ENCODE assay signal across 13 cellular contexts in the genomic region with DNA sequence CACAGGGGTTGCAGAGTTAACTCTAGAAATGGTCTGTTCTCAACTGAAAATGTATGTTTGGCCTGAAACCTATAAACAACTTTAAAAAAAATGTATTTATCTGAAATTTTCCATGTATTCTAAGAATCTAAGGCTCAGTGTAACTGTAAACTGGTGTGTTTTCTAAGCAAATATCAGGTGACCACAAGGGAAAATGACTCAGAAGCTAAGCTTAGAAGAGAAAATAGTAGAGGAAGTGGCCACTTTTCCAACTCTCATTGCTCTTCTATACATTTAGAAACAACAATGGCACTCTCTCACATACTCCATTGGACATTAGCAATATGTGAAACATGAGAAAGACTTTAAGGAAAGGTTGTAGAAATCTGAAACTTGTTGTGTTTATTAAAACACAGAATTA. TPM values are rescaled to one million over a fixed set of nuclear protein-coding genes. Genes with fewer than 3 reads are reported as not detected.
A peak's percentile ranks its signal among the peaks of the same experiment; 100 is the strongest.
DNase-seq lines count a peak whose midpoint lies in the region; ATAC-seq and TF ChIP-seq lines count a peak whose summit lies in the region.
"Had no signal": no experiment of that assay in that cellular context is flagged by ENCODE, and none has a peak within 500 bp of the region (broad histone marks: within the 10 kb centered on the region; RNA-seq: fewer than 3 reads in every experiment).

No MANE protein-coding gene starts in this region.

- intact Hi-C loops in left ventricle myocardium superior (cut with micrococcal nuclease): no loop called here

- ATAC-seq in HG03571 (IDR thresholded peaks at IDR 0.05; ENCODE audit: unreplicated experiment) (no peak), left ventricle myocardium superior (no peak)
- ATAC-seq: right cardiac atrium had no signal

- TF ChIP-seq CTCF in cardiac fibroblast (IDR thresholded peaks at IDR 0.05; ENCODE audit: low read depth, low read length) (no peak), retinal pigment epithelial cell (conservative IDR thresholded peaks at IDR 0.05; ENCODE audit: low read depth, low read length) (no peak)

- H3K4me3 ChIP-seq in cardiac fibroblast (replicated peaks in 1 of 2; ENCODE audit: low read depth in 2 of 2, low read length in 2 of 2) (no peak overlapping the region), retinal pigment epithelial cell (ENCODE audit: low read length) (no peak overlapping the region)
- H3K4me3 ChIP-seq: tibial nerve had no signal

- DNase-seq in SKM-1 treated with dmso at 0.1 percent for 144 hours (lab: John Stamatoyannopoulos, UW; ENCODE audit: unreplicated experiment) (peak; percentile 27), SKM-1 (lab: John Stamatoyannopoulos, UW; ENCODE audit: unreplicated experiment) (no peak), NCI-H226 (peak; percentile 47), cardiac fibroblast (ENCODE audit: low read depth in 2 of 2) (peak; percentile 33 to 77), retinal pigment epithelial cell (ENCODE audit: low read depth) (peak; percentile 27), left ventricle myocardium superior (no peak)
- no peak for DNase-seq in activated CD4-positive, alpha-beta T cell treated with anti-CD3 and anti-CD28 coated beads, Interleukin-2, amount 50 U/mL, for 1 hour
- DNase-seq: activated CD4-positive, alpha-beta memory T cell treated with anti-CD3 and anti-CD28 coated beads, Interleukin-2, amount 10 ng/mL, durations not matched to agents 7 days and 5 days; NCI-H1105 treated with DMSO at 0.1 percent for 48 hours; NCI-H524; right cardiac atrium had no signal

RNA-seq across cellular contexts. Expression of a gene that starts 7.5 kb away (rescaled TPM):
- total RNA-seq in left ventricle myocardium superior: not detected
- total RNA-seq: activated CD4-positive, alpha-beta memory T cell treated with anti-CD3 and anti-CD28 coated beads, Interleukin-2, amount 10 ng/mL, durations not matched to agents 7 days and 5 days; right cardiac atrium; tibial nerve had no signal

Comparison
In these comparisons a context has a peak if more than half of its experiments do, and no peak if none do; other contexts are left out.
1. DNase-seq: peak in SKM-1 treated with dmso at 0.1 percent for 144 hours (single experiment), NCI-H226 (single experiment), cardiac fibroblast (2 of 2) and retinal pigment epithelial cell (single experiment); none in SKM-1 (single experiment), activated CD4-positive, alpha-beta T cell treated with anti-CD3 and anti-CD28 coated beads, Interleukin-2, amount 50 U/mL, for 1 hour (single experiment) and left ventricle myocardium superior (single experiment).